Comparison of ENCODE assay signal across 1 cellular context in genomic region chr1:26827205-26827604, GRCh38.
TF ChIP-seq lines count a peak whose summit lies in the region.

No MANE protein-coding gene starts in this region.

TF ChIP-seq in GM23338, 12 proteins besides CTCF, POLR2A, EP300 and RAD21 (continued from another document):
- no peak for TF ChIP-seq ETS1 (IDR thresholded peaks at IDR 0.05)
- TF ChIP-seq ZNF462 (CRISPR knock-in tag; IDR thresholded peaks at IDR 0.05): no peak
- TF ChIP-seq NANOG (IDR thresholded peaks at IDR 0.05; ENCODE audit: borderline replicate concordance): no peak
